ENCODE assay signal across 18 cellular contexts in the genomic region with DNA sequence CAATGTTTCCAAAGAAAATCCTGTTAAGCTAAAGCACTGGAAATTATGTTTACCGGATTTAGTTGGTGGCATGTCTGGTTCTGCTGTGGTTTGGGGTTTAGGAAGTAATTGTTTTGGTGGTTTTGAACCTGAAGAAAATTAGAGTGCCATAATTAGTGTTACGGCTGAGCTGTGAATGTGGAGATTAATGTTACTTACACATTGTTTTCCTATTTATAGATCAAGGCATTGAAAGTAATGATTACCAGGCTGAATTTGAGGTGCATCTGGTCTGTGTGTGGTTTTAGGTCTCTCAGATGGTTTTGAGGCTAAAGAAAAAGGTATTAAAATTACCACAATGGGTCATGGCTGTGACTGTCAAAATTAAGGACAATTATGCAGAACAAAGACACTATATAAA.
"Had no signal": no experiment of that assay in that cellular context is flagged by ENCODE, and none has a peak within 500 bp of the region (broad histone marks: within the 10 kb centered on the region; RNA-seq: fewer than 3 reads in every experiment).

No MANE protein-coding gene starts in this region.

- ATAC-seq: left lobe of liver, natural killer cell, right cardiac atrium had no signal

- DNase-seq: dorsolateral prefrontal cortex; effector CD8-positive, alpha-beta T cell; foreskin melanocyte; head of caudate nucleus; hypothalamus; mammary epithelial cell; natural killer cell; ovary; right cardiac atrium; small intestine; stimulated activated CD4-positive, alpha-beta T cell treated with anti-CD3 and anti-CD28 coated beads, Interleukin-12 subunit alpha, Interleukin-12 subunit beta, amount 100 ng/mL, for 4 hours; stimulated activated naive CD4-positive, alpha-beta T cell; stomach; substantia nigra; transverse colon had no signal

- H3K4me3 ChIP-seq: coronary artery, dorsolateral prefrontal cortex, ovary, stomach, thoracic aorta, transverse colon had no signal
